Comparison of ENCODE assay signal across 15 cellular contexts in genomic region chr1:224124220-224124619, GRCh38. TPM values are rescaled to one million over a fixed set of nuclear protein-coding genes. Genes with fewer than 3 reads are reported as not detected.
DNase-seq lines count a peak whose midpoint lies in the region; ATAC-seq, FAIRE-seq and TF ChIP-seq lines count a peak whose summit lies in the region.
"Had no signal": no experiment of that assay in that cellular context is flagged by ENCODE, and none has a peak within 500 bp of the region (broad histone marks: within the 10 kb centered on the region; RNA-seq: fewer than 3 reads in every experiment).

No MANE protein-coding gene starts in this region.

- peaks cover 93% of the 10 kb centered on the region for H3K79me2 ChIP-seq in K562 (ENCODE audit: control insufficient read depth, insufficient read depth, low read length)

- no peak overlapping the region for H3K4me3 Mint-ChIP-seq in activated CD4-positive, alpha-beta memory T cell treated with anti-CD3 and anti-CD28 coated beads for 36 hours
- H3K4me3 Mint-ChIP-seq: CD14-positive monocyte, H9 had no signal

- H3K36me3 ChIP-seq in HEK293 (ENCODE audit: control insufficient read depth in 2 of 2, insufficient read depth in 1 of 2, low read length in 2 of 2) (peaks cover 6 to 13% of the 10 kb centered on the region in 2 experiments), K562 (ENCODE audit: control insufficient read depth, insufficient read depth, low read length) (peaks cover 56% of the 10 kb centered on the region), tibial nerve (no peaks in the 10 kb centered on the region)

- ATAC-seq in K562 = no peak
- ATAC-seq in GM19023 (IDR thresholded peaks at IDR 0.05; ENCODE audit: unreplicated experiment) = no peak
- no peak for ATAC-seq in GM21825 (IDR thresholded peaks at IDR 0.05; ENCODE audit: unreplicated experiment)

- H3K9me3 ChIP-seq in HEK293 (ENCODE audit: control insufficient read depth, insufficient read depth, low read depth, low read length) (no peaks in the 10 kb centered on the region), K562 (replicated peaks; ENCODE audit: control insufficient read depth, insufficient read depth, low read depth, low read length) (no peaks in the 10 kb centered on the region), tibial nerve (no peaks in the 10 kb centered on the region)

- POLR2A ChIA-PET in HEK293 (lab: Yijun Ruan, JAX) = no interaction called here
- POLR2A ChIA-PET in K562 (lab: Yijun Ruan, JAX) = interaction anchor here (1.2 kb wide), 1 partner anchor 34 kb away, joined by 4 read pairs; no protein-coding TSS in a partner anchor
- POLR2A ChIA-PET in activated CD4-positive, alpha-beta memory T cell treated with anti-CD3 and anti-CD28 coated beads for 36 hours (lab: Charles Lee) = interaction anchor here (0.7 kb wide), 1 partner anchor 26 kb away, joined by 3 read pairs; no protein-coding TSS in a partner anchor

- DNase-seq in D721Med (ENCODE audit: insufficient read length, low spot score) (no peak), K562 (ENCODE audit: extremely low read depth in 1 of 4, low spot score in 3 of 4) (no peak), tibial nerve (ENCODE audit: low spot score in 2 of 2) (no peak)
- DNase-seq in activated CD4-positive, alpha-beta memory T cell treated with anti-CD3 and anti-CD28 coated beads for 36 hours = no peak
- DNase-seq: Calu3, DMS79, GF-D8, GOT3, H9, Karpas-422 had no signal

- H3K4me3 ChIP-seq in HEK293 (ENCODE audit: low read depth, low read length) = no peak overlapping the region
- H3K4me3 ChIP-seq in K562 = no peak overlapping the region
- no peak overlapping the region for H3K4me3 ChIP-seq in tibial nerve

- H3K27me3 Mint-ChIP-seq in activated CD4-positive, alpha-beta memory T cell treated with anti-CD3 and anti-CD28 coated beads for 36 hours = no peaks in the 10 kb centered on the region

- BruUV-seq in K562 (replicated peaks; lab: Mats Ljungman, UMichigan) = no TSS peak

- TF ChIP-seq EP300 in K562 (IDR thresholded peaks at IDR 0.05; ENCODE audit: low read length) (no peak), tibial nerve (IDR thresholded peaks at IDR 0.05) (no peak)

- in situ Hi-C loops in K562 (cut with MboI) = loop anchor here (25.0 kb wide), 2 partner anchors 213 to 813 kb away; partner anchors contain the start of genes DNAH14 and NVL

- 0 out of 2 replicates have a peak, but pooled peaks cover 3% of the 10 kb centered on the region for H4K20me1 ChIP-seq in K562 (replicated peaks; ENCODE audit: control insufficient read depth, insufficient read depth, low read length)

- no peak overlapping the region for H2AFZ ChIP-seq in K562 (ENCODE audit: low read depth, low read length)

- TF ChIP-seq RAD21 in K562 (CRISPR knock-in tag; conservative IDR thresholded peaks at IDR 0.05 in 1 of 2, IDR thresholded peaks at IDR 0.05 in 1 of 2) = no peak

- intact Hi-C loops in K562 (cut with micrococcal nuclease) = no loop called here
- intact Hi-C loops in activated CD4-positive, alpha-beta memory T cell treated with anti-CD3 and anti-CD28 coated beads for 36 hours (cut with micrococcal nuclease) = no loop called here

- peaks cover 28% of the 10 kb centered on the region for H3K4me1 Mint-ChIP-seq in activated CD4-positive, alpha-beta memory T cell treated with anti-CD3 and anti-CD28 coated beads for 36 hours (ENCODE audit: low read depth)
- H3K4me1 Mint-ChIP-seq: CD14-positive monocyte had no signal

- peaks cover 3% of the 10 kb centered on the region for H3K36me3 Mint-ChIP-seq in activated CD4-positive, alpha-beta memory T cell treated with anti-CD3 and anti-CD28 coated beads for 36 hours

- H3K9me3 Mint-ChIP-seq in activated CD4-positive, alpha-beta memory T cell treated with anti-CD3 and anti-CD28 coated beads for 36 hours = no peaks in the 10 kb centered on the region
- H3K9me3 Mint-ChIP-seq: CD14-positive monocyte, H9 had no signal

- H3K27ac ChIP-seq in HEK293 (ENCODE audit: extremely low read depth, low read depth, low read length) = no peak overlapping the region
- H3K27ac ChIP-seq in K562 (ENCODE audit: extremely low read depth, low read depth, low read length) = no peak overlapping the region
- H3K27ac ChIP-seq in tibial nerve = no peak overlapping the region

- no peak overlapping the region for H3K4me2 ChIP-seq in K562 (ENCODE audit: insufficient read depth, low read length)

- TF ChIP-seq CTCF in D721Med (IDR thresholded peaks at IDR 0.05; ENCODE audit: insufficient read depth, missing control alignments) (no peak), HEK293 (tag by site-specific recombination; IDR thresholded peaks at IDR 0.05) (no peak), K562 (IDR thresholded peaks at IDR 0.05 in 2 of 3, conservative IDR thresholded peaks at IDR 0.05 in 1 of 3; ENCODE audit: insufficient read depth in 2 of 3, low read depth in 1 of 3, low read length in 3 of 3) (no peak), tibial nerve (IDR thresholded peaks at IDR 0.05) (no peak)

- H3K4me1 ChIP-seq in HEK293 (ENCODE audit: control insufficient read depth, insufficient read depth, low read length) = no peaks in the 10 kb centered on the region
- H3K4me1 ChIP-seq in K562 (replicated peaks in 1 of 2; ENCODE audit: control insufficient read depth in 2 of 2, insufficient read depth in 2 of 2, low read length in 2 of 2) = no peaks in the 10 kb centered on the region
- H3K4me1 ChIP-seq in tibial nerve = peaks cover 0 to 23% (median 0%) of the 10 kb centered on the region in 4 donors

- no peaks in the 10 kb centered on the region for H3K27me3 ChIP-seq in K562 (ENCODE audit: control insufficient read depth in 2 of 2, insufficient read depth in 2 of 2, low read length in 2 of 2)
- no peaks in the 10 kb centered on the region for H3K27me3 ChIP-seq in tibial nerve

- peak; percentile 86 for FAIRE-seq in D721Med (lab: Jason Lieb, UNC)
- no peak for FAIRE-seq in K562 (lab: Jason Lieb, UNC)
- FAIRE-seq: A204.1 had no signal

- H3K9ac ChIP-seq in K562 (ENCODE audit: insufficient read depth in 1 of 2, low read depth in 2 of 2, low read length in 2 of 2) = no peak overlapping the region

- no peaks in the 10 kb centered on the region for H3K9me1 ChIP-seq in K562 (ENCODE audit: control insufficient read depth, insufficient read depth, low read length)

- CTCF ChIA-PET in HEK293 (lab: Yijun Ruan, JAX) = interaction anchor here (0.6 to 1.2 kb wide), 6 partner anchors 8 to 230 kb away, joined by 3 to 6 read pairs (median 3); no protein-coding TSS in a partner anchor
- CTCF ChIA-PET in K562 (lab: Yijun Ruan, JAX; ENCODE audit: low intra/inter-chr PET ratio) = no interaction called here
- CTCF ChIA-PET in activated CD4-positive, alpha-beta memory T cell treated with anti-CD3 and anti-CD28 coated beads for 36 hours (lab: Charles Lee) = interaction anchor here (0.6 to 1.1 kb wide), 2 partner anchors 28 to 938 kb away, joined by 3 read pairs; no protein-coding TSS in a partner anchor

- no peak overlapping the region for H3K27ac Mint-ChIP-seq in activated CD4-positive, alpha-beta memory T cell treated with anti-CD3 and anti-CD28 coated beads for 36 hours
- H3K27ac Mint-ChIP-seq: H9 had no signal

- TF ChIP-seq POLR2A in K562 (conservative IDR thresholded peaks at IDR 0.05) (no peak), tibial nerve (IDR thresholded peaks at IDR 0.05) (no peak)

TF ChIP-seq in HEK293, 187 proteins besides CTCF, POLR2A, EP300 and RAD21 (continues in another document):
- no peak for TF ChIP-seq ZNF416 (tag by site-specific recombination; IDR thresholded peaks at IDR 0.05)

TF ChIP-seq in K562, 482 proteins besides CTCF, POLR2A, EP300 and RAD21 (continues in another document):
- TF ChIP-seq ZNF316 (IDR thresholded peaks at IDR 0.05) = peak; percentile 72

RNA-seq across cellular contexts. Expression of gene FBXO28, which starts 10.3 kb away (rescaled TPM):
- total RNA-seq in K562 (2011; cell fraction: chromatin; rRNA removed; ENCODE audit: low replicate concordance) = 44.8 and 124 TPM in 2 replicates
- total RNA-seq in K562 (2011; cell fraction: nucleolus; rRNA removed) = 21.3 and 25.9 TPM in 2 replicates
- 42.8 and 45.4 TPM in 2 replicates for total RNA-seq in K562 (2011; cell fraction: nucleoplasm; rRNA removed)
- total RNA-seq in K562 (2014; rRNA removed) (22.0 and 25.3 TPM in 2 replicates), K562 (2014; rRNA removed; fragmentation: Illumina TruSeq; extraction: Trizol) (34.8 and 38.0 TPM in 2 replicates), K562 (2015; rRNA removed; fragmentation: Illumina TruSeq; extraction: Trizol) (26.3 and 29.9 TPM in 2 replicates), K562 (2021) (27.1 and 27.8 TPM in 2 replicates), tibial nerve (10 to 100 TPM; 16.7 to 21.3 (median 18.8) TPM)
- polyA plus RNA-seq in K562 (2011; rRNA removed) (17.0 and 27.4 TPM in 2 replicates), K562 (2014; fragmentation: Illumina TruSeq; extraction: Trizol) (19.6 and 20.5 TPM in 2 replicates), K562 (2014; fragmentation: Nextera tagmentation; extraction: Ambion mirVana) (1 to 10 TPM; 4.1 to 5.8 TPM), K562 (2014; rRNA removed) (17.6 and 19.2 TPM in 2 replicates)
- 7.5 and 8.0 TPM in 2 replicates for polyA plus RNA-seq in K562 (2011; cell fraction: cytosol; rRNA removed)
- 11.4 and 11.8 TPM in 2 replicates for polyA plus RNA-seq in K562 (2011; cell fraction: nucleus; rRNA removed)
- 12.4 and 13.4 TPM in 2 replicates for polyA plus RNA-seq in K562 (2012)
- polyA minus RNA-seq in K562 (2011; rRNA and poly(A)+ RNA removed) = 46.2 and 46.6 TPM in 2 replicates
- polyA minus RNA-seq in K562 (2011; cell fraction: cytosol; rRNA and poly(A)+ RNA removed) = 10.0 and 15.1 TPM in 2 replicates
- 19.7 and 24.2 TPM in 2 replicates for polyA minus RNA-seq in K562 (2011; cell fraction: nucleus; rRNA and poly(A)+ RNA removed)
- total RNA-seq in activated CD4-positive, alpha-beta memory T cell treated with anti-CD3 and anti-CD28 coated beads for 36 hours = 10 to 100 TPM; 19.5 to 20.0 TPM

RNA-seq across cellular contexts. Expression of gene DEGS1, which starts 58.8 kb away (rescaled TPM):
- 73.6 and 117 TPM in 2 replicates for total RNA-seq in K562 (2011; cell fraction: chromatin; rRNA removed; ENCODE audit: low replicate concordance)
- total RNA-seq in K562 (2011; cell fraction: nucleolus; rRNA removed) = 48.4 and 49.3 TPM in 2 replicates
- total RNA-seq in K562 (2011; cell fraction: nucleoplasm; rRNA removed) = 95.9 and 98.1 TPM in 2 replicates
- total RNA-seq in K562 (2014; rRNA removed) = 26.5 and 38.1 TPM in 2 replicates
- total RNA-seq in K562 (2014; rRNA removed; fragmentation: Illumina TruSeq; extraction: Trizol) = 44.0 and 47.2 TPM in 2 replicates
- 37.6 and 38.8 TPM in 2 replicates for total RNA-seq in K562 (2015; rRNA removed; fragmentation: Illumina TruSeq; extraction: Trizol)
- total RNA-seq in K562 (2021) = 37.2 and 39.3 TPM in 2 replicates
- 57.4 and 95.0 TPM in 2 replicates for polyA plus RNA-seq in K562 (2011; rRNA removed)
- polyA plus RNA-seq in K562 (2011; cell fraction: cytosol; rRNA removed) = 31.6 and 94.3 TPM in 2 replicates
- 11.6 and 17.6 TPM in 2 replicates for polyA plus RNA-seq in K562 (2011; cell fraction: nucleus; rRNA removed)
- 29.1 and 38.0 TPM in 2 replicates for polyA plus RNA-seq in K562 (2012)
- polyA plus RNA-seq in K562 (2014; fragmentation: Illumina TruSeq; extraction: Trizol) = 56.2 and 70.1 TPM in 2 replicates
- polyA plus RNA-seq in K562 (2014; fragmentation: Nextera tagmentation; extraction: Ambion mirVana) = 10 to 100 TPM; 12.3 to 20.4 TPM
- polyA plus RNA-seq in K562 (2014; rRNA removed) = 40.2 and 52.1 TPM in 2 replicates
- 34.0 and 34.5 TPM in 2 replicates for polyA minus RNA-seq in K562 (2011; rRNA and poly(A)+ RNA removed)
- 12.3 and 15.7 TPM in 2 replicates for polyA minus RNA-seq in K562 (2011; cell fraction: cytosol; rRNA and poly(A)+ RNA removed)
- 7.4 and 13.0 TPM in 2 replicates for polyA minus RNA-seq in K562 (2011; cell fraction: nucleus; rRNA and poly(A)+ RNA removed)
- total RNA-seq in activated CD4-positive, alpha-beta memory T cell treated with anti-CD3 and anti-CD28 coated beads for 36 hours = 10 to 100 TPM; 27.9 to 28.4 TPM
- total RNA-seq in tibial nerve = 100 to 1,000 TPM in 1 of 4 donors, 10 to 100 TPM in 3; 59.1 to 108 (median 76.7) TPM
